ENCODE assay signal across 32 cellular contexts in genomic region chr6:10513544-10513943, GRCh38.
"Had no signal": no experiment of that assay in that cellular context is flagged by ENCODE, and none has a peak within 500 bp of the region (broad histone marks: within the 10 kb centered on the region; RNA-seq: fewer than 3 reads in every experiment).

No MANE protein-coding gene starts in this region.

- H3K9ac ChIP-seq: SK-N-SH had no signal

- H3K36me3 Mint-ChIP-seq: activated naive CD4-positive, alpha-beta T cell treated with anti-CD3 and anti-CD28 coated beads, Interleukin-2, amount 50 U/mL, for 24 hours; activated naive CD8-positive, alpha-beta T cell treated with anti-CD3 and anti-CD28 coated beads, Interleukin-2, amount 10 ng/mL, durations not matched to agents 7 days and 5 days had no signal

- H3K27me3 ChIP-seq: ascending aorta, breast epithelium, Peyer's patch, SJSA1 had no signal

- H3K9me3 Mint-ChIP-seq: activated CD4-positive, alpha-beta T cell treated with anti-CD3 and anti-CD28 coated beads, Interleukin-2, amount 10 ng/mL, durations not matched to agents 24 days and 14 days; activated CD8-positive, alpha-beta T cell treated with anti-CD3 and anti-CD28 coated beads for 36 hours; activated naive CD4-positive, alpha-beta T cell treated with anti-CD3 and anti-CD28 coated beads, Interleukin-2, amount 50 U/mL, for 24 hours; activated naive CD8-positive, alpha-beta T cell treated with anti-CD3 and anti-CD28 coated beads, Interleukin-2, amount 10 ng/mL, durations not matched to agents 7 days and 5 days; activated T-cell treated with anti-CD3 and anti-CD28 coated beads, Interleukin-2, amount 50 U/mL, for 24 hours; activated T-helper 2 cell treated with anti-CD3 and anti-CD28 coated beads, Interferon-gamma antibody, Interleukin-2, Interleukin-4, amounts not matched to agents 10 μg/mL and 5 μg/mL and 100 μg/mL, durations not matched to agents 14 hours and 24 hours and 36 hours; T-helper 1 cell treated with Interleukin-12 subunit alpha and Interleukin-12 subunit beta and Interleukin-4 antibody, amounts not matched to agents 30 μg/mL and 1 μg/mL, for 36 hours; T-helper 2 cell treated with Interferon-gamma antibody and Interleukin-4, amounts not matched to agents 5 μg/mL and 100 μg/mL, for 36 hours had no signal

- H3K4me3 Mint-ChIP-seq: activated CD4-positive, alpha-beta T cell treated with anti-CD3 and anti-CD28 coated beads, Interleukin-2, amount 10 ng/mL, durations not matched to agents 24 days and 14 days; activated CD8-positive, alpha-beta T cell treated with anti-CD3 and anti-CD28 coated beads for 36 hours; activated naive CD4-positive, alpha-beta T cell treated with anti-CD3 and anti-CD28 coated beads, Interleukin-2, amount 50 U/mL, for 24 hours; activated naive CD8-positive, alpha-beta T cell treated with anti-CD3 and anti-CD28 coated beads, Interleukin-2, amount 10 ng/mL, durations not matched to agents 7 days and 5 days; activated T-cell treated with anti-CD3 and anti-CD28 coated beads, Interleukin-2, amount 50 U/mL, for 24 hours; T-helper 1 cell treated with Interleukin-12 subunit alpha and Interleukin-12 subunit beta and Interleukin-4 antibody, amounts not matched to agents 30 μg/mL and 1 μg/mL, for 36 hours; T-helper 2 cell treated with Interferon-gamma antibody and Interleukin-4, amounts not matched to agents 5 μg/mL and 100 μg/mL, for 36 hours had no signal

- H3K27ac ChIP-seq: ascending aorta, breast epithelium, Peyer's patch, SJSA1 had no signal

- H3K27ac Mint-ChIP-seq: activated CD4-positive, alpha-beta T cell treated with anti-CD3 and anti-CD28 coated beads, Interleukin-2, amount 10 ng/mL, durations not matched to agents 24 days and 14 days; activated CD8-positive, alpha-beta T cell treated with anti-CD3 and anti-CD28 coated beads for 36 hours; activated naive CD4-positive, alpha-beta T cell treated with anti-CD3 and anti-CD28 coated beads, Interleukin-2, amount 50 U/mL, for 24 hours; activated naive CD8-positive, alpha-beta T cell treated with anti-CD3 and anti-CD28 coated beads, Interleukin-2, amount 10 ng/mL, durations not matched to agents 7 days and 5 days; activated T-cell treated with anti-CD3 and anti-CD28 coated beads, Interleukin-2, amount 50 U/mL, for 24 hours; activated T-helper 2 cell treated with anti-CD3 and anti-CD28 coated beads, Interferon-gamma antibody, Interleukin-2, Interleukin-4, amounts not matched to agents 10 μg/mL and 5 μg/mL and 100 μg/mL, durations not matched to agents 14 hours and 24 hours and 36 hours; T-helper 1 cell treated with Interleukin-12 subunit alpha and Interleukin-12 subunit beta and Interleukin-4 antibody, amounts not matched to agents 30 μg/mL and 1 μg/mL, for 36 hours; T-helper 2 cell treated with Interferon-gamma antibody and Interleukin-4, amounts not matched to agents 5 μg/mL and 100 μg/mL, for 36 hours had no signal

- ATAC-seq: activated CD8-positive, alpha-beta T cell treated with anti-CD3 and anti-CD28 coated beads for 36 hours; PC-3 had no signal

- H3K9me3 ChIP-seq: ascending aorta, breast epithelium, Peyer's patch, SJSA1, SK-N-SH had no signal

- H3K4me1 ChIP-seq: breast epithelium, Peyer's patch had no signal

- H3K4me2 ChIP-seq: SK-N-SH had no signal

- H3K4me3 ChIP-seq: ascending aorta, breast epithelium, Peyer's patch, SJSA1 had no signal

- H3K27me3 Mint-ChIP-seq: activated naive CD8-positive, alpha-beta T cell treated with anti-CD3 and anti-CD28 coated beads, Interleukin-2, amount 10 ng/mL, durations not matched to agents 7 days and 5 days had no signal

- DNase-seq: activated CD4-positive, alpha-beta T cell treated with anti-CD3 and anti-CD28 coated beads, Interleukin-2, amount 10 ng/mL, durations not matched to agents 24 days and 14 days; activated CD4-positive, alpha-beta T cell treated with anti-CD3 and anti-CD28 coated beads, Interleukin-2, amount 50 U/mL, for 4 hours; activated CD8-positive, alpha-beta T cell treated with anti-CD3 and anti-CD28 coated beads for 36 hours; activated gamma-delta T cell; activated naive CD4-positive, alpha-beta T cell treated with Interleukin-2 at 50 U/mL for 16 hours; activated naive CD8-positive, alpha-beta T cell treated with anti-CD3 and anti-CD28 coated beads, Interleukin-2, amount 10 ng/mL, durations not matched to agents 7 days and 5 days; activated T-cell treated with anti-CD3 and anti-CD28 coated beads, Interleukin-2, amount 50 U/mL, for 24 hours; amygdala; Karpas-422; KBM-7; NCI-H1105; NCI-H1436; NCI-H187; NCI-H2029 treated with DMSO at 0.1 percent for 48 hours; NCI-H2107; NCI-H2171; NCI-H510A; NCI-H526 treated with DMSO at 0.1 percent for 48 hours; NCI-H82; NK-92 treated with Interleukin-12 subunit alpha and Interleukin-12 subunit beta, amount 100 ng/mL, for 24 hours; PC-3; Peyer's patch; RPMI8226; SHP77 treated with DMSO at 0.1 percent for 48 hours; SK-N-SH had no signal

- H3K36me3 ChIP-seq: ascending aorta, breast epithelium, Peyer's patch, SJSA1 had no signal
